ENCODE assay signal across 8 cellular contexts in genomic region chr2:152134488-152135280, GRCh38.
DNase-seq lines count a peak whose midpoint lies in the region; ATAC-seq, FAIRE-seq and TF ChIP-seq lines count a peak whose summit lies in the region.

No MANE protein-coding gene starts in this region.

- DNase-seq in MV-4-11 (lab: John Stamatoyannopoulos, UW) (peak; percentile 32), fibroblast of peridontal ligament (ENCODE audit: extremely low read depth) (peak; percentile 27), NCI-H1436 treated with DMSO at 0.1 percent for 48 hours (lab: John Stamatoyannopoulos, UW) (no peak), NCI-H146 treated with DMSO at 0.1 percent for 48 hours (lab: John Stamatoyannopoulos, UW; ENCODE audit: unreplicated experiment) (no peak), AML-193 (lab: John Stamatoyannopoulos, UW) (no peak), urothelium cell line (ENCODE audit: low spot score) (no peak)

- no peak for FAIRE-seq in urothelium cell line (lab: Jason Lieb, UNC)

- ATAC-seq in GM18505 (IDR thresholded peaks at IDR 0.05; ENCODE audit: unreplicated experiment) (peak; percentile 70), GM21717 (IDR thresholded peaks at IDR 0.05; ENCODE audit: unreplicated experiment) (peak; percentile 76)

- TF ChIP-seq POLR2A in GM18505 (IDR thresholded peaks at IDR 0.05; ENCODE audit: borderline replicate concordance, extremely low read depth, insufficient read depth, insufficient read length): no peak

Comparison
In these comparisons a context has a peak if more than half of its experiments do, and no peak if none do; other contexts are left out.
1. DNase-seq: peak in MV-4-11 (single experiment) and fibroblast of peridontal ligament (single experiment); none in NCI-H1436 treated with DMSO at 0.1 percent for 48 hours (single experiment), NCI-H146 treated with DMSO at 0.1 percent for 48 hours (single experiment), AML-193 (0 of 2) and urothelium cell line (single experiment).